In genomic region chr12:12819752-12820311, GRCh38 we compare ENCODE assay signal across 9 cellular contexts. TPM values are rescaled to one million over a fixed set of nuclear protein-coding genes. Genes with fewer than 3 reads are reported as not detected.
DNase-seq lines count a peak whose midpoint lies in the region; ATAC-seq, FAIRE-seq and TF ChIP-seq lines count a peak whose summit lies in the region.
"Had no signal": no experiment of that assay in that cellular context is flagged by ENCODE, and none has a peak within 500 bp of the region (broad histone marks: within the 10 kb centered on the region; RNA-seq: fewer than 3 reads in every experiment).

No MANE protein-coding gene starts in this region.

- H3K27ac ChIP-seq in astrocyte (ENCODE audit: low read depth, low read length) = peak overlapping the region; percentile 94
- peak overlapping the region; percentile 54 to 60 for H3K27ac ChIP-seq in aorta (ENCODE audit: low read depth in 1 of 2, low read length in 2 of 2)
- H3K27ac ChIP-seq: BLaER1 treated with 17β-estradiol and CSF1 and Interleukin-3, amounts not matched to agents 10 nM and 100 nM had no signal

- H3K4me3 ChIP-seq in astrocyte (ENCODE audit: insufficient read depth, low read depth, low read length) = peak overlapping the region; percentile 1
- H3K4me3 ChIP-seq in aorta (ENCODE audit: low read length in 2 of 2) = no peak overlapping the region
- H3K4me3 ChIP-seq: BLaER1 treated with 17β-estradiol and CSF1 and Interleukin-3, amounts not matched to agents 10 nM and 100 nM had no signal

- peaks cover 62% of the 10 kb centered on the region for H3K79me2 ChIP-seq in astrocyte (ENCODE audit: insufficient read depth, low read length)

- H3K9me3 Mint-ChIP-seq in activated naive CD8-positive, alpha-beta T cell (ENCODE audit: low read depth) = no peaks in the 10 kb centered on the region
- H3K9me3 Mint-ChIP-seq in activated naive CD8-positive, alpha-beta T cell treated with anti-CD3 and anti-CD28 coated beads, Interleukin-2, amount 50 U/mL, for 24 hours = no peaks in the 10 kb centered on the region
- H3K9me3 Mint-ChIP-seq in astrocyte (ENCODE audit: unreplicated experiment) = no peaks in the 10 kb centered on the region
- H3K9me3 Mint-ChIP-seq in effector memory CD8-positive, alpha-beta T cell = no peaks in the 10 kb centered on the region

- intact Hi-C loops in aorta (cut with DNase I) = loop anchor here in 1 of 2 donors (10.0 kb wide), 1 partner anchor 395 kb away; no protein-coding TSS in a partner anchor

- 0 to 5% methylated on average over 2 of the region's 2 CpGs for WGBS in aorta, 2 donors

- no peak for DNase-seq in activated naive CD8-positive, alpha-beta T cell treated with anti-CD3 and anti-CD28 coated beads, Interleukin-2, amount 50 U/mL, for 24 hours
- DNase-seq in astrocyte (ENCODE audit: low read depth) (peak; percentile 99), kidney glomerular epithelial cell (lab: John Stamatoyannopoulos, UW) (peak; percentile 94), aorta (no peak)
- no peak for DNase-seq in stimulated activated CD4-positive, alpha-beta T cell treated with anti-CD3 and anti-CD28 coated beads, Interleukin-2, amount 100 ng/mL, for 48 hours
- DNase-seq in effector memory CD8-positive, alpha-beta T cell = no peak

- H3K27me3 ChIP-seq in astrocyte (ENCODE audit: insufficient read depth, low read length) (no peaks in the 10 kb centered on the region), aorta (ENCODE audit: control insufficient read depth in 1 of 2, insufficient read depth in 2 of 2, low read length in 1 of 2) (no peaks in the 10 kb centered on the region)
- H3K27me3 ChIP-seq: BLaER1 treated with 17β-estradiol and CSF1 and Interleukin-3, amounts not matched to agents 10 nM and 100 nM had no signal

- peak overlapping the region; percentile 50 for H3K27ac Mint-ChIP-seq in activated naive CD8-positive, alpha-beta T cell
- no peak overlapping the region for H3K27ac Mint-ChIP-seq in activated naive CD8-positive, alpha-beta T cell treated with anti-CD3 and anti-CD28 coated beads, Interleukin-2, amount 50 U/mL, for 24 hours
- H3K27ac Mint-ChIP-seq in astrocyte (ENCODE audit: unreplicated experiment) = peak overlapping the region; percentile 93
- peak overlapping the region in 1 of 2 donors; percentile 13 for H3K27ac Mint-ChIP-seq in effector memory CD8-positive, alpha-beta T cell

- no peaks in the 10 kb centered on the region for H3K27me3 Mint-ChIP-seq in activated naive CD8-positive, alpha-beta T cell
- H3K27me3 Mint-ChIP-seq in activated naive CD8-positive, alpha-beta T cell treated with anti-CD3 and anti-CD28 coated beads, Interleukin-2, amount 50 U/mL, for 24 hours = no peaks in the 10 kb centered on the region
- no peaks in the 10 kb centered on the region for H3K27me3 Mint-ChIP-seq in astrocyte (ENCODE audit: low read depth, unreplicated experiment)
- H3K27me3 Mint-ChIP-seq in effector memory CD8-positive, alpha-beta T cell = no peaks in the 10 kb centered on the region

- TF ChIP-seq CTCF in astrocyte (IDR thresholded peaks at IDR 0.05; ENCODE audit: insufficient read depth, low read depth, low read length) = no peak

- peak overlapping the region; percentile 73 for H3K4me2 ChIP-seq in astrocyte (ENCODE audit: low read length)

- no peak overlapping the region for H2AFZ ChIP-seq in astrocyte (ENCODE audit: low read depth, low read length)

- H3K9ac ChIP-seq in astrocyte (ENCODE audit: low read length) = peak overlapping the region; percentile 77
- H3K9ac ChIP-seq: BLaER1 treated with 17β-estradiol and CSF1 and Interleukin-3, amounts not matched to agents 10 nM and 100 nM had no signal

- peak; percentile 99 for FAIRE-seq in astrocyte (lab: Jason Lieb, UNC)

- ATAC-seq in activated naive CD8-positive, alpha-beta T cell treated with anti-CD3 and anti-CD28 coated beads, Interleukin-2, amount 50 U/mL, for 24 hours = no peak
- peak; percentile 31 for ATAC-seq in aorta (ENCODE audit: low FRiP score)
- no peak for ATAC-seq in GM21529 (IDR thresholded peaks at IDR 0.05; ENCODE audit: unreplicated experiment)
- ATAC-seq in effector memory CD8-positive, alpha-beta T cell (replicated peaks) = no peak

- peaks cover 48% of the 10 kb centered on the region for H3K4me1 Mint-ChIP-seq in activated naive CD8-positive, alpha-beta T cell (ENCODE audit: low read depth)
- H3K4me1 Mint-ChIP-seq in activated naive CD8-positive, alpha-beta T cell treated with anti-CD3 and anti-CD28 coated beads, Interleukin-2, amount 50 U/mL, for 24 hours = peaks cover 42% of the 10 kb centered on the region
- H3K4me1 Mint-ChIP-seq in astrocyte (ENCODE audit: low read depth, unreplicated experiment) = peaks cover 64% of the 10 kb centered on the region
- peaks cover 27 to 47% of the 10 kb centered on the region in 2 donors for H3K4me1 Mint-ChIP-seq in effector memory CD8-positive, alpha-beta T cell (ENCODE audit: low read depth in 2 of 2)

- peaks cover 56% of the 10 kb centered on the region for H3K4me1 ChIP-seq in astrocyte (ENCODE audit: insufficient read depth, low read length)
- H3K4me1 ChIP-seq in aorta (ENCODE audit: control insufficient read depth in 1 of 2, insufficient read depth in 2 of 2, low read length in 2 of 2) = peaks cover 0 to 5% of the 10 kb centered on the region in 2 donors

- peak overlapping the region; percentile 9 for H3K4me3 Mint-ChIP-seq in activated naive CD8-positive, alpha-beta T cell
- no peak overlapping the region for H3K4me3 Mint-ChIP-seq in activated naive CD8-positive, alpha-beta T cell treated with anti-CD3 and anti-CD28 coated beads, Interleukin-2, amount 50 U/mL, for 24 hours
- H3K4me3 Mint-ChIP-seq in astrocyte (ENCODE audit: unreplicated experiment) = peak overlapping the region; percentile 67
- H3K4me3 Mint-ChIP-seq in effector memory CD8-positive, alpha-beta T cell = no peak overlapping the region

- no peaks in the 10 kb centered on the region for H3K9me3 ChIP-seq in astrocyte (ENCODE audit: insufficient read depth, low read depth, low read length)
- H3K9me3 ChIP-seq in aorta (ENCODE audit: control insufficient read depth, low read length) = no peaks in the 10 kb centered on the region
- H3K9me3 ChIP-seq: BLaER1 treated with 17β-estradiol and CSF1 and Interleukin-3, amounts not matched to agents 10 nM and 100 nM had no signal

- H3K36me3 Mint-ChIP-seq in activated naive CD8-positive, alpha-beta T cell = peaks cover 17% of the 10 kb centered on the region
- H3K36me3 Mint-ChIP-seq in activated naive CD8-positive, alpha-beta T cell treated with anti-CD3 and anti-CD28 coated beads, Interleukin-2, amount 50 U/mL, for 24 hours (ENCODE audit: low read depth) = peaks cover 65% of the 10 kb centered on the region
- peaks cover 26% of the 10 kb centered on the region for H3K36me3 Mint-ChIP-seq in astrocyte (ENCODE audit: low read depth, unreplicated experiment)
- H3K36me3 Mint-ChIP-seq in effector memory CD8-positive, alpha-beta T cell (ENCODE audit: insufficient read depth) = peaks cover 60% of the 10 kb centered on the region

- H3K36me3 ChIP-seq in astrocyte (ENCODE audit: insufficient read depth, low read length) (peaks cover 40% of the 10 kb centered on the region), aorta (ENCODE audit: control insufficient read depth in 1 of 2, insufficient read depth in 2 of 2, low read length in 1 of 2) (peaks cover 7 to 12% of the 10 kb centered on the region in 2 donors)

- no peaks in the 10 kb centered on the region for H4K20me1 ChIP-seq in astrocyte (ENCODE audit: insufficient read depth, low read length)

RNA-seq across cellular contexts. Expression of gene DDX47, which starts 6.7 kb away (rescaled TPM):
- 54.6 and 62.1 TPM in 2 replicates for total RNA-seq in astrocyte
- 10 to 100 TPM; 42.8 to 46.0 TPM for total RNA-seq in aorta
- polyA plus RNA-seq in aorta = 10 to 100 TPM; 23.8 to 40.6 TPM

RNA-seq across cellular contexts. Expression of gene APOLD1, which starts 34.4 kb away (rescaled TPM):
- total RNA-seq in astrocyte = 0.38 and 0.70 TPM in 2 replicates
- 10 to 100 TPM; 20.2 to 94.0 TPM for total RNA-seq in aorta
- under 1 TPM; 0.67 to 0.75 TPM for polyA plus RNA-seq in aorta

Comparison
In these comparisons a context has a peak if more than half of its experiments do, and no peak if none do; other contexts are left out.
1. H3K4me3 Mint-ChIP-seq: peak in activated naive CD8-positive, alpha-beta T cell (single experiment) and astrocyte (single experiment); none in activated naive CD8-positive, alpha-beta T cell treated with anti-CD3 and anti-CD28 coated beads, Interleukin-2, amount 50 U/mL, for 24 hours (single experiment) and effector memory CD8-positive, alpha-beta T cell (0 of 2).
2. DNase-seq: peak in astrocyte (single experiment) and kidney glomerular epithelial cell (single experiment); none in activated naive CD8-positive, alpha-beta T cell treated with anti-CD3 and anti-CD28 coated beads, Interleukin-2, amount 50 U/mL, for 24 hours (single experiment), aorta (0 of 2), stimulated activated CD4-positive, alpha-beta T cell treated with anti-CD3 and anti-CD28 coated beads, Interleukin-2, amount 100 ng/mL, for 48 hours (0 of 2) and effector memory CD8-positive, alpha-beta T cell (0 of 3).
3. RNA of gene APOLD1, which starts 34.4 kb away (total RNA-seq): 20.2 to 94.0 TPM in aorta; 0.38 to 0.70 TPM in astrocyte; every median in the first group is over 10 times any median in the second.